ENCODE assay signal across 8 cellular contexts in the genomic region with DNA sequence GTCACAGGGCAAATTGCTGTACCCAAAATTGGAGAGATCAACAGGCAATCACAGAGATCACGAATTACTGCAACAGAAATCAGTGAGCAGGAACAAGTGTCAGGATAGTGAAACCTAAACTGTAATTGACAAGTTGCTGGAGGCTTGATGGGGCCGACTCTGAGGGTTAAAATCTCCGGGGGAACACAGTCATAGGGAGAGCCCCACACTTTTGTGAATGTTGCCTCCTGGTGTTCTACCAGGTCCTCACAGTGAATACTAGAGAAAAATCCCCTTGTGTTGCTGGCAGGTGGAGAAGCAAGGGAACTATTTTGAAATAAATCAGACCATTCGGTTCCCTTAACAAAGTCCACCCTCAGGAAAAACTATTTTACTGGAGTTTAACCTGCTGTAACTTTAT.
DNase-seq lines count a peak whose midpoint lies in the region; ATAC-seq and TF ChIP-seq lines count a peak whose summit lies in the region.

No MANE protein-coding gene starts in this region.

- TF ChIP-seq EP300 in upper lobe of left lung (IDR thresholded peaks at IDR 0.05) = no peak

- no peaks in the 10 kb centered on the region for H3K9me3 ChIP-seq in upper lobe of left lung
- no peaks in the 10 kb centered on the region for H3K9me3 ChIP-seq in CD8-positive, alpha-beta memory T cell (ENCODE audit: low read length)

- H3K4me1 Mint-ChIP-seq in activated naive CD4-positive, alpha-beta T cell treated with anti-CD3 and anti-CD28 coated beads, Interleukin-2, amount 10 ng/mL, durations not matched to agents 7 days and 5 days = no peaks in the 10 kb centered on the region
- H3K4me1 Mint-ChIP-seq in stimulated activated effector memory CD8-positive, alpha-beta T cell treated with anti-CD3 and anti-CD28 coated beads, Interleukin-12 subunit alpha, Interleukin-12 subunit beta, amount 100 ng/mL, for 72 hours = peaks cover 6% of the 10 kb centered on the region
- peaks cover 0 to 5% (median 0%) of the 10 kb centered on the region in 3 donors for H3K4me1 Mint-ChIP-seq in CD8-positive, alpha-beta memory T cell

- POLR2A ChIA-PET in CD8-positive, alpha-beta memory T cell (lab: Charles Lee) = no interaction called here

- peak; percentile 58 to 69 for ATAC-seq in activated naive CD4-positive, alpha-beta T cell treated with anti-CD3 and anti-CD28 coated beads, Interleukin-2, amount 50 U/mL, for 72 hours
- ATAC-seq in HG02571 (IDR thresholded peaks at IDR 0.05; ENCODE audit: unreplicated experiment) = peak; percentile 96
- peak; percentile 93 for ATAC-seq in stimulated activated effector memory CD8-positive, alpha-beta T cell treated with anti-CD3 and anti-CD28 coated beads, Interleukin-12 subunit alpha, Interleukin-12 subunit beta, amount 100 ng/mL, for 72 hours
- no peak for ATAC-seq in upper lobe of left lung (ENCODE audit: low FRiP score in 2 of 2)

- H3K4me3 Mint-ChIP-seq in activated naive CD4-positive, alpha-beta T cell treated with anti-CD3 and anti-CD28 coated beads, Interleukin-2, amount 10 ng/mL, durations not matched to agents 7 days and 5 days = no peak overlapping the region
- peak overlapping the region; percentile 10 for H3K4me3 Mint-ChIP-seq in stimulated activated effector memory CD8-positive, alpha-beta T cell treated with anti-CD3 and anti-CD28 coated beads, Interleukin-12 subunit alpha, Interleukin-12 subunit beta, amount 100 ng/mL, for 72 hours
- no peak overlapping the region for H3K4me3 Mint-ChIP-seq in CD8-positive, alpha-beta memory T cell

- WGBS in upper lobe of left lung, 2 donors = 44 to 45% methylated on average over 4 of the region's 4 CpGs

- TF ChIP-seq POLR2A in upper lobe of left lung (IDR thresholded peaks at IDR 0.05) = no peak

- H3K27ac Mint-ChIP-seq in activated naive CD4-positive, alpha-beta T cell treated with anti-CD3 and anti-CD28 coated beads, Interleukin-2, amount 50 U/mL, for 72 hours = peak overlapping the region in 1 of 2 donors; percentile 23
- no peak overlapping the region for H3K27ac Mint-ChIP-seq in activated naive CD4-positive, alpha-beta T cell treated with anti-CD3 and anti-CD28 coated beads, Interleukin-2, amount 10 ng/mL, durations not matched to agents 7 days and 5 days
- peak overlapping the region; percentile 12 for H3K27ac Mint-ChIP-seq in stimulated activated effector memory CD8-positive, alpha-beta T cell treated with anti-CD3 and anti-CD28 coated beads, Interleukin-12 subunit alpha, Interleukin-12 subunit beta, amount 100 ng/mL, for 72 hours
- H3K27ac Mint-ChIP-seq in CD8-positive, alpha-beta memory T cell = peak overlapping the region in 1 of 8 donors; percentile 17

- no peaks in the 10 kb centered on the region for H3K27me3 Mint-ChIP-seq in activated naive CD4-positive, alpha-beta T cell treated with anti-CD3 and anti-CD28 coated beads, Interleukin-2, amount 10 ng/mL, durations not matched to agents 7 days and 5 days
- H3K27me3 Mint-ChIP-seq in CD8-positive, alpha-beta memory T cell = no peaks in the 10 kb centered on the region

- no peaks in the 10 kb centered on the region for H3K27me3 ChIP-seq in upper lobe of left lung
- H3K27me3 ChIP-seq in CD8-positive, alpha-beta memory T cell (ENCODE audit: insufficient read depth, low read length, poor library complexity, severe bottlenecking) = no peaks in the 10 kb centered on the region

- CTCF ChIA-PET in activated naive CD4-positive, alpha-beta T cell treated with anti-CD3 and anti-CD28 coated beads, Interleukin-2, amount 10 ng/mL, durations not matched to agents 7 days and 5 days (lab: Charles Lee) = no interaction called here
- CTCF ChIA-PET in CD8-positive, alpha-beta memory T cell (lab: Charles Lee) = no interaction called here

- peaks cover 0 to 3% (median 0%) of the 10 kb centered on the region in 4 donors for H3K4me1 ChIP-seq in upper lobe of left lung
- no peaks in the 10 kb centered on the region for H3K4me1 ChIP-seq in CD8-positive, alpha-beta memory T cell (ENCODE audit: insufficient read depth, low read length)

- H3K4me3 ChIP-seq in upper lobe of left lung = no peak overlapping the region
- H3K4me3 ChIP-seq in CD8-positive, alpha-beta memory T cell (ENCODE audit: low read length) = no peak overlapping the region

- H3K27ac ChIP-seq in upper lobe of left lung = no peak overlapping the region
- no peak overlapping the region for H3K27ac ChIP-seq in CD8-positive, alpha-beta memory T cell (ENCODE audit: low read depth, low read length)

- no peak for TF ChIP-seq CTCF in upper lobe of left lung (IDR thresholded peaks at IDR 0.05)

- no peak for DNase-seq in activated naive CD4-positive, alpha-beta T cell treated with anti-CD3 and anti-CD28 coated beads, Interleukin-2, amount 50 U/mL, for 72 hours (ENCODE audit: low spot score in 2 of 2)
- DNase-seq in activated naive CD4-positive, alpha-beta T cell treated with anti-CD3 and anti-CD28 coated beads, Interleukin-2, amount 10 ng/mL, durations not matched to agents 7 days and 5 days = no peak
- peak; percentile 9 for DNase-seq in NCI-H69 (lab: John Stamatoyannopoulos, UW)
- DNase-seq in stimulated activated effector memory CD8-positive, alpha-beta T cell treated with anti-CD3 and anti-CD28 coated beads, Interleukin-12 subunit alpha, Interleukin-12 subunit beta, amount 100 ng/mL, for 72 hours (ENCODE audit: low spot score in 2 of 2) = peak in 1 of 2 donors; percentile 55
- no peak for DNase-seq in superior temporal gyrus (ENCODE audit: extremely low spot score)
- no peak for DNase-seq in upper lobe of left lung
- no peak for DNase-seq in CD8-positive, alpha-beta memory T cell

- H3K9me3 Mint-ChIP-seq in activated naive CD4-positive, alpha-beta T cell treated with anti-CD3 and anti-CD28 coated beads, Interleukin-2, amount 50 U/mL, for 72 hours = no peaks in the 10 kb centered on the region
- no peaks in the 10 kb centered on the region for H3K9me3 Mint-ChIP-seq in activated naive CD4-positive, alpha-beta T cell treated with anti-CD3 and anti-CD28 coated beads, Interleukin-2, amount 10 ng/mL, durations not matched to agents 7 days and 5 days
- no peaks in the 10 kb centered on the region for H3K9me3 Mint-ChIP-seq in stimulated activated effector memory CD8-positive, alpha-beta T cell treated with anti-CD3 and anti-CD28 coated beads, Interleukin-12 subunit alpha, Interleukin-12 subunit beta, amount 100 ng/mL, for 72 hours
- no peaks in the 10 kb centered on the region for H3K9me3 Mint-ChIP-seq in CD8-positive, alpha-beta memory T cell

- no peaks in the 10 kb centered on the region for H3K36me3 ChIP-seq in upper lobe of left lung
- no peaks in the 10 kb centered on the region for H3K36me3 ChIP-seq in CD8-positive, alpha-beta memory T cell (ENCODE audit: insufficient read depth, low read length)

- H3K36me3 Mint-ChIP-seq in activated naive CD4-positive, alpha-beta T cell treated with anti-CD3 and anti-CD28 coated beads, Interleukin-2, amount 50 U/mL, for 72 hours = no peaks in the 10 kb centered on the region
- H3K36me3 Mint-ChIP-seq in activated naive CD4-positive, alpha-beta T cell treated with anti-CD3 and anti-CD28 coated beads, Interleukin-2, amount 10 ng/mL, durations not matched to agents 7 days and 5 days = no peaks in the 10 kb centered on the region
- H3K36me3 Mint-ChIP-seq in stimulated activated effector memory CD8-positive, alpha-beta T cell treated with anti-CD3 and anti-CD28 coated beads, Interleukin-12 subunit alpha, Interleukin-12 subunit beta, amount 100 ng/mL, for 72 hours = no peaks in the 10 kb centered on the region
- no peaks in the 10 kb centered on the region for H3K36me3 Mint-ChIP-seq in CD8-positive, alpha-beta memory T cell

Comparison
In these comparisons a context has a peak if more than half of its experiments do, and no peak if none do; other contexts are left out.
1. ATAC-seq: peak in activated naive CD4-positive, alpha-beta T cell treated with anti-CD3 and anti-CD28 coated beads, Interleukin-2, amount 50 U/mL, for 72 hours (2 of 2), HG02571 (single experiment) and stimulated activated effector memory CD8-positive, alpha-beta T cell treated with anti-CD3 and anti-CD28 coated beads, Interleukin-12 subunit alpha, Interleukin-12 subunit beta, amount 100 ng/mL, for 72 hours (single experiment); none in upper lobe of left lung (0 of 2).